Comparison of ENCODE assay signal across 2 cellular contexts in the genomic region with DNA sequence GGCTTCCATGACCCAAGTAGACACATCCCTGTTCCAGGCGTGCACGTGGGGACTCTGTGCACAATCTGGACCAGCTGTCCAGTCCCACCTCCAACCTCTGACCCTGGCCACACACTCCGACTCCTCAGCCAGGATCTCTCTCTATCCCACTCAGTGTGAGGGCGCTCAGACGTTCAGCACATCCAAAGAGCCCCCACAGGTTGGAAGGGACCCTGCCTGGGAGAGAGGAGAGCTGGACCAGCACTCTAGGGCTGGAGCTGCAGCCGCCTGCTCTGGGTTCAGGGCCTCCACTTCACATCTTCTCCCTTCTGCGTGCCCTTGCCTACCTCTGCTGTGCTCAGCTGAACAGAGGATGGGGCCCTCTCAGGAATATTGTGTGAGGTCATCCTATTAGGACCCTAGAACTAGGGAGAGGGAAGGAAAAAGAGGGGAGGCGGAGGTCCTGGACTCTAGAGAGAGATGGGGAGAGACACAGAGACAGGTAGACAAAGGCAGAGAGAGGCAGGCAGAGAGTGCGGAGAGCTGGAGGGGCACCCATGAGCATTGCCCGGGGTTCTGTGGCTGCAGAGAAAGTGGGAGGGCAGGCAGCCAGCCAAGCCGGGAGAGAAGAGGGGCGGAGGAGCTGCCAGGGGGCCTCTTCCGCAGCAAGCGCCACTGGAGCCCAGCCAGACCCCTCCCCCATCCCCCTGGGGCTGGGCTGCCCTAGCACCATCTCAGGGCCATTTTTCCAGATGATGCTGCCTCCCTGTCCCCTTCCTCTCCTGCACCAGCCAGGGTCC.
TF ChIP-seq lines count a peak whose summit lies in the region.

No MANE protein-coding gene starts in this region.

TF ChIP-seq in A549, 52 proteins besides CTCF, POLR2A, EP300 and RAD21 (continued from another document):
- no peak for TF ChIP-seq NPAS2 (CRISPR knock-in tag; IDR thresholded peaks at IDR 0.05; ENCODE audit: borderline replicate concordance)
- TF ChIP-seq HOXA7 (CRISPR knock-in tag; IDR thresholded peaks at IDR 0.05), result no peak
- TF ChIP-seq, protein P1, sequence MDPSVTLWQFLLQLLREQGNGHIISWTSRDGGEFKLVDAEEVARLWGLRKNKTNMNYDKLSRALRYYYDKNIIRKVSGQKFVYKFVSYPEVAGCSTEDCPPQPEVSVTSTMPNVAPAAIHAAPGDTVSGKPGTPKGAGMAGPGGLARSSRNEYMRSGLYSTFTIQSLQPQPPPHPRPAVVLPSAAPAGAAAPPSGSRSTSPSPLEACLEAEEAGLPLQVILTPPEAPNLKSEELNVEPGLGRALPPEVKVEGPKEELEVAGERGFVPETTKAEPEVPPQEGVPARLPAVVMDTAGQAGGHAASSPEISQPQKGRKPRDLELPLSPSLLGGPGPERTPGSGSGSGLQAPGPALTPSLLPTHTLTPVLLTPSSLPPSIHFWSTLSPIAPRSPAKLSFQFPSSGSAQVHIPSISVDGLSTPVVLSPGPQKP (IDR thresholded peaks at IDR 0.05; ENCODE audit: low read depth, low read length), result no peak
- no peak for TF ChIP-seq NR3C1 (IDR thresholded peaks at IDR 0.05)
- TF ChIP-seq SMC3 (IDR thresholded peaks at IDR 0.05), result no peak
- TF ChIP-seq, protein P2, sequence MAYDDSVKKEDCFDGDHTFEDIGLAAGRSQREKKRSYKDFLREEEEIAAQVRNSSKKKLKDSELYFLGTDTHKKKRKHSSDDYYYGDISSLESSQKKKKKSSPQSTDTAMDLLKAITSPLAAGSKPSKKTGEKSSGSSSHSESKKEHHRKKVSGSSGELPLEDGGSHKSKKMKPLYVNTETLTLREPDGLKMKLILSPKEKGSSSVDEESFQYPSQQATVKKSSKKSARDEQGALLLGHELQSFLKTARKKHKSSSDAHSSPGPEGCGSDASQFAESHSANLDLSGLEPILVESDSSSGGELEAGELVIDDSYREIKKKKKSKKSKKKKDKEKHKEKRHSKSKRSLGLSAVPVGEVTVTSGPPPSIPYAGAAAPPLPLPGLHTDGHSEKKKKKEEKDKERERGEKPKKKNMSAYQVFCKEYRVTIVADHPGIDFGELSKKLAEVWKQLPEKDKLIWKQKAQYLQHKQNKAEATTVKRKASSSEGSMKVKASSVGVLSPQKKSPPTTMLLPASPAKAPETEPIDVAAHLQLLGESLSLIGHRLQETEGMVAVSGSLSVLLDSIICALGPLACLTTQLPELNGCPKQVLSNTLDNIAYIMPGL (CRISPR knock-in tag; IDR thresholded peaks at IDR 0.05; ENCODE audit: borderline replicate concordance), result no peak
- no peak for TF ChIP-seq CHD4 (IDR thresholded peaks at IDR 0.05; ENCODE audit: borderline replicate concordance)
- no peak for TF ChIP-seq FOSB (CRISPR knock-in tag; IDR thresholded peaks at IDR 0.05)
- no peak for TF ChIP-seq CHD2 (IDR thresholded peaks at IDR 0.05; ENCODE audit: low read length, partially characterized antibody)
- TF ChIP-seq, protein P3, sequence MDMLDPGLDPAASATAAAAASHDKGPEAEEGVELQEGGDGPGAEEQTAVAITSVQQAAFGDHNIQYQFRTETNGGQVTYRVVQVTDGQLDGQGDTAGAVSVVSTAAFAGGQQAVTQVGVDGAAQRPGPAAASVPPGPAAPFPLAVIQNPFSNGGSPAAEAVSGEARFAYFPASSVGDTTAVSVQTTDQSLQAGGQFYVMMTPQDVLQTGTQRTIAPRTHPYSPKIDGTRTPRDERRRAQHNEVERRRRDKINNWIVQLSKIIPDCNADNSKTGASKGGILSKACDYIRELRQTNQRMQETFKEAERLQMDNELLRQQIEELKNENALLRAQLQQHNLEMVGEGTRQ (IDR thresholded peaks at IDR 0.05), result no peak
- no peak for TF ChIP-seq MYC (IDR thresholded peaks at IDR 0.05; ENCODE audit: borderline replicate concordance, low read length)
- no peak for TF ChIP-seq GATA3 (IDR thresholded peaks at IDR 0.05; ENCODE audit: borderline replicate concordance)
- no peak for TF ChIP-seq FOSL2 (IDR thresholded peaks at IDR 0.05)
- TF ChIP-seq FOSL2 (CRISPR knock-in tag; IDR thresholded peaks at IDR 0.05), result no peak
- TF ChIP-seq, protein P4, sequence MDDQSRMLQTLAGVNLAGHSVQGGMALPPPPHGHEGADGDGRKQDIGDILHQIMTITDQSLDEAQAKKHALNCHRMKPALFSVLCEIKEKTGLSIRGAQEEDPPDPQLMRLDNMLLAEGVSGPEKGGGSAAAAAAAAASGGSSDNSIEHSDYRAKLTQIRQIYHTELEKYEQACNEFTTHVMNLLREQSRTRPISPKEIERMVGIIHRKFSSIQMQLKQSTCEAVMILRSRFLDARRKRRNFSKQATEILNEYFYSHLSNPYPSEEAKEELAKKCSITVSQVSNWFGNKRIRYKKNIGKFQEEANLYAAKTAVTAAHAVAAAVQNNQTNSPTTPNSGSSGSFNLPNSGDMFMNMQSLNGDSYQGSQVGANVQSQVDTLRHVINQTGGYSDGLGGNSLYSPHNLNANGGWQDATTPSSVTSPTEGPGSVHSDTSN (IDR thresholded peaks at IDR 0.05), result no peak
- no peak for TF ChIP-seq PHF8 (IDR thresholded peaks at IDR 0.05; ENCODE audit: borderline replicate concordance, low read depth)

TF ChIP-seq in HCT116, 20 proteins besides CTCF, POLR2A, EP300 and RAD21 (continued from another document):
- TF ChIP-seq TCF7L2 (IDR thresholded peaks at IDR 0.05; ENCODE audit: borderline replicate concordance, extremely low read depth, insufficient read depth, insufficient read length), result no peak
- TF ChIP-seq SP1 (IDR thresholded peaks at IDR 0.05; ENCODE audit: low read depth), result no peak
